31 cellular contexts compared by ENCODE assay signal in the genomic region with DNA sequence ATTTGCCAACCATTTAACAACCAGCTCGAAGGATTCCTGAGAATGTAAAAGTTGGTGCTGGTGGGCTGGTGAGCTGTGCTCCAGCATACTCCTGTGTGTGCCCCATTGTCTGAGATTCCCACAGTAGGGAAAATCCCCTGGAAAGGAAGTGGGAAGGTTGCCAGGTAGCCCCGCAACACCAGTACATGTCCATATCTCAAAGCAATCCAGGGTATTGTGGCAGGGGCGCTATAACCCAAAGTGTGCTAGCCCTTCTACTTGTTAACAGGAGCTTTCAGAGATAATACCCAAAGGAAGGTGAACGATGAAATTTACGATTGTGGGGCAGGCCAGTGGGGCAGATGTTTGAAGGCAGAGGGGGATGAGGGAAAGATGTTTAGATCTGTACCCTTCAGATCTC. TPM values are rescaled to one million over a fixed set of nuclear protein-coding genes. Genes with fewer than 3 reads are reported as not detected.
"Had no signal": no experiment of that assay in that cellular context is flagged by ENCODE, and none has a peak within 500 bp of the region (broad histone marks: within the 10 kb centered on the region; RNA-seq: fewer than 3 reads in every experiment).

No MANE protein-coding gene starts in this region.

- DNase-seq: activated CD4-positive, alpha-beta T cell treated with anti-CD3 and anti-CD28 coated beads for 4 hours; activated CD4-positive, alpha-beta T cell treated with anti-CD3 and anti-CD28 coated beads, Interleukin-2, amount 10 ng/mL, durations not matched to agents 7 days and 5 days; activated CD4-positive, alpha-beta T cell treated with anti-CD3 and anti-CD28 coated beads, Interleukin-2, amount 50 U/mL, for 4 hours; activated CD4-positive, CD25-positive, alpha-beta regulatory T cell; activated CD4-positive, CD25-positive, alpha-beta regulatory T cell treated with anti-CD3 and anti-CD28 coated beads, Interleukin-2, amount 50 U/mL, for 72 hours; activated CD8-positive, alpha-beta memory T cell treated with anti-CD3 and anti-CD28 coated beads, Interleukin-2, amount 10 ng/mL, durations not matched to agents 7 days and 5 days; activated CD8-positive, alpha-beta memory T cell treated with anti-CD3 and anti-CD28 coated beads, Interleukin-2, amount 50 U/mL, for 4 hours; activated CD8-positive, alpha-beta T cell treated with anti-CD3 and anti-CD28 coated beads for 36 hours; activated gamma-delta T cell; activated naive CD4-positive, alpha-beta T cell; activated naive CD4-positive, alpha-beta T cell treated with anti-CD3 and anti-CD28 coated beads, Interleukin-2, amount 10 ng/mL, durations not matched to agents 7 days and 5 days; activated naive CD8-positive, alpha-beta T cell treated with anti-CD3 and anti-CD28 coated beads, Interleukin-2, amount 10 ng/mL, durations not matched to agents 7 days and 5 days; activated T-cell treated with anti-CD3 and anti-CD28 coated beads for 4 hours; activated T-cell treated with anti-CD3 and anti-CD28 coated beads, Interleukin-2, amount 50 U/mL, for 24 hours; activated T-cell treated with anti-CD3 and anti-CD28 coated beads, Interleukin-2, amount 50 U/mL, for 72 hours; dorsolateral prefrontal cortex; effector memory CD8-positive, alpha-beta T cell; erythroblast; foreskin keratinocyte; gastrocnemius medialis; glutamatergic neuron; heart left ventricle; T-helper 1 cell; T-helper 17 cell; T1000 had no signal

- H3K9me3 Mint-ChIP-seq: activated CD4-positive, alpha-beta T cell treated with anti-CD3 and anti-CD28 coated beads, Interleukin-2, amount 10 ng/mL, durations not matched to agents 7 days and 5 days; activated CD8-positive, alpha-beta T cell treated with anti-CD3 and anti-CD28 coated beads for 36 hours; activated naive CD4-positive, alpha-beta T cell treated with anti-CD3 and anti-CD28 coated beads, Interleukin-2, amount 10 ng/mL, durations not matched to agents 7 days and 5 days; activated naive CD4-positive, alpha-beta T cell treated with anti-CD3 and anti-CD28 coated beads, Interleukin-2, amount 50 U/mL, for 72 hours; activated naive CD8-positive, alpha-beta T cell treated with anti-CD3 and anti-CD28 coated beads, Interleukin-2, amount 10 ng/mL, durations not matched to agents 7 days and 5 days; activated T-cell treated with anti-CD3 and anti-CD28 coated beads, Interleukin-2, amount 50 U/mL, for 24 hours; activated T-cell treated with anti-CD3 and anti-CD28 coated beads, Interleukin-2, amount 50 U/mL, for 72 hours; central memory CD8-positive, alpha-beta T cell; dendritic cell treated with granulocyte-macrophage colony-stimulating factor and Interleukin-4, amounts not matched to agents 40 ng/mL and 50 ng/mL, for 4 days; effector memory CD8-positive, alpha-beta T cell; T-helper 2 cell treated with Interferon-gamma antibody and Interleukin-4, amounts not matched to agents 5 μg/mL and 100 μg/mL, for 36 hours had no signal

- H3K36me3 Mint-ChIP-seq: activated CD8-positive, alpha-beta memory T cell treated with anti-CD3 and anti-CD28 coated beads, Interleukin-2, amount 10 ng/mL, durations not matched to agents 7 days and 5 days; activated naive CD4-positive, alpha-beta T cell treated with anti-CD3 and anti-CD28 coated beads, Interleukin-2, amount 10 ng/mL, durations not matched to agents 7 days and 5 days; activated naive CD4-positive, alpha-beta T cell treated with anti-CD3 and anti-CD28 coated beads, Interleukin-2, amount 50 U/mL, for 72 hours; activated naive CD8-positive, alpha-beta T cell treated with anti-CD3 and anti-CD28 coated beads, Interleukin-2, amount 10 ng/mL, durations not matched to agents 7 days and 5 days had no signal

- H3K27ac Mint-ChIP-seq: activated CD4-positive, alpha-beta T cell treated with anti-CD3 and anti-CD28 coated beads, Interleukin-2, amount 10 ng/mL, durations not matched to agents 7 days and 5 days; activated CD8-positive, alpha-beta memory T cell treated with anti-CD3 and anti-CD28 coated beads, Interleukin-2, amount 10 ng/mL, durations not matched to agents 7 days and 5 days; activated CD8-positive, alpha-beta T cell treated with anti-CD3 and anti-CD28 coated beads for 36 hours; activated naive CD4-positive, alpha-beta T cell treated with anti-CD3 and anti-CD28 coated beads, Interleukin-2, amount 10 ng/mL, durations not matched to agents 7 days and 5 days; activated naive CD4-positive, alpha-beta T cell treated with anti-CD3 and anti-CD28 coated beads, Interleukin-2, amount 50 U/mL, for 72 hours; activated naive CD8-positive, alpha-beta T cell treated with anti-CD3 and anti-CD28 coated beads, Interleukin-2, amount 10 ng/mL, durations not matched to agents 7 days and 5 days; activated T-cell treated with anti-CD3 and anti-CD28 coated beads, Interleukin-2, amount 50 U/mL, for 24 hours; activated T-cell treated with anti-CD3 and anti-CD28 coated beads, Interleukin-2, amount 50 U/mL, for 72 hours; dendritic cell treated with granulocyte-macrophage colony-stimulating factor and Interleukin-4, amounts not matched to agents 40 ng/mL and 50 ng/mL, for 4 days; effector memory CD8-positive, alpha-beta T cell; T-helper 17 cell; T-helper 2 cell treated with Interferon-gamma antibody and Interleukin-4, amounts not matched to agents 5 μg/mL and 100 μg/mL, for 36 hours had no signal

- H3K4me3 Mint-ChIP-seq: activated CD4-positive, alpha-beta T cell treated with anti-CD3 and anti-CD28 coated beads, Interleukin-2, amount 10 ng/mL, durations not matched to agents 7 days and 5 days; activated CD8-positive, alpha-beta memory T cell treated with anti-CD3 and anti-CD28 coated beads, Interleukin-2, amount 10 ng/mL, durations not matched to agents 7 days and 5 days; activated CD8-positive, alpha-beta T cell treated with anti-CD3 and anti-CD28 coated beads for 36 hours; activated naive CD4-positive, alpha-beta T cell treated with anti-CD3 and anti-CD28 coated beads, Interleukin-2, amount 10 ng/mL, durations not matched to agents 7 days and 5 days; activated naive CD8-positive, alpha-beta T cell treated with anti-CD3 and anti-CD28 coated beads, Interleukin-2, amount 10 ng/mL, durations not matched to agents 7 days and 5 days; activated T-cell treated with anti-CD3 and anti-CD28 coated beads, Interleukin-2, amount 50 U/mL, for 24 hours; activated T-cell treated with anti-CD3 and anti-CD28 coated beads, Interleukin-2, amount 50 U/mL, for 72 hours; central memory CD8-positive, alpha-beta T cell; dendritic cell treated with granulocyte-macrophage colony-stimulating factor and Interleukin-4, amounts not matched to agents 40 ng/mL and 50 ng/mL, for 4 days; effector memory CD8-positive, alpha-beta T cell; T-helper 17 cell; T-helper 2 cell treated with Interferon-gamma antibody and Interleukin-4, amounts not matched to agents 5 μg/mL and 100 μg/mL, for 36 hours had no signal

- H3K4me1 Mint-ChIP-seq: central memory CD8-positive, alpha-beta T cell had no signal

RNA-seq across cellular contexts. Expression of a gene that starts 54.6 kb away (rescaled TPM):
- total RNA-seq: activated CD4-positive, alpha-beta T cell treated with anti-CD3 and anti-CD28 coated beads, Interleukin-2, amount 10 ng/mL, durations not matched to agents 7 days and 5 days; activated CD8-positive, alpha-beta memory T cell treated with anti-CD3 and anti-CD28 coated beads for 36 hours; activated CD8-positive, alpha-beta memory T cell treated with anti-CD3 and anti-CD28 coated beads, Interleukin-2, amount 10 ng/mL, durations not matched to agents 7 days and 5 days; activated CD8-positive, alpha-beta T cell treated with anti-CD3 and anti-CD28 coated beads for 36 hours; activated naive CD4-positive, alpha-beta T cell treated with anti-CD3 and anti-CD28 coated beads, Interleukin-2, amount 50 U/mL, for 72 hours; activated naive CD8-positive, alpha-beta T cell treated with anti-CD3 and anti-CD28 coated beads, Interleukin-2, amount 10 ng/mL, durations not matched to agents 7 days and 5 days; activated T-cell treated with anti-CD3 and anti-CD28 coated beads, Interleukin-2, amount 50 U/mL, for 72 hours; ascending aorta; foreskin keratinocyte; T-helper 17 cell had no signal
